In the genomic region with DNA sequence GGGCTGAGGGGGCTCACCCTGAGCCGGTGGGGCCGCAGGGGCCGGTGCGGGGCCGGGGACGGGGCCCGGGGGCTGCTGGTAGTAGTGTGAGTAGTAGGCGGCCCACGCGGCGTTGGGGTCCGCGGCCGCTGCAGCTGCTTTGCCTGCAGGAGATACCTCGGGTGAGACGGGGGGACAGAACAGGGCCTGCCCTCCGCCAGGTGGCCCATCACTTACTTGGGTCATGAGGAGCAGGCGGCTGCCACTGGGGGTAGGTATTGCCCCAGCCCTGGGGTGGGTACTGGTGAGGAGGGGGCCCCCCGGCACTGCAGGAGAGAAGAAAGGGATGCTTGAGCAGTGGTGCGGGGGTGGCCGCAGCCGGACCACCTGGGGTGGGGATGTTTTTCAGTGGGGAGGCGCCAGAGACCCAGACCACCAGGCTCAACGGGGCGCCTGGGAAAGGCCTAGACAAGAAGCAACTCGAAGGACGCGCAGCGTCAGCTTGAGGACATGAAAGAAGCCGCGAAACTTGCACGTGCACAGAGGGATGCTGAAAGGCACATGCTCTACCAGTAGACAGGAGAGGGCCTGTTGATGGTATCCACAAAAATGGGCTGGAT, we compare ENCODE assay signal across 18 cellular contexts. TPM values are rescaled to one million over a fixed set of nuclear protein-coding genes. Genes with fewer than 3 reads are reported as not detected.
A peak's percentile ranks its signal among the peaks of the same experiment; 100 is the strongest.
DNase-seq lines count a peak whose midpoint lies in the region; ATAC-seq, FAIRE-seq and TF ChIP-seq lines count a peak whose summit lies in the region.
"Had no signal": no experiment of that assay in that cellular context is flagged by ENCODE, and none has a peak within 500 bp of the region (broad histone marks: within the 10 kb centered on the region; RNA-seq: fewer than 3 reads in every experiment).

No MANE protein-coding gene starts in this region.

- CTCF ChIA-PET in GM12878 (lab: Yijun Ruan, JAX), result no interaction called here

- H2AFZ ChIP-seq in GM12878 (ENCODE audit: control insufficient read depth, low read depth, low read length), result no peak overlapping the region

- H3K9me3 ChIP-seq in GM12878 (replicated peaks; ENCODE audit: control insufficient read depth, insufficient read depth, low read length), result no peaks in the 10 kb centered on the region
- H3K9me3 ChIP-seq: HAP-1 had no signal

- TF ChIP-seq CTCF in GM12878 (IDR thresholded peaks at IDR 0.05 in 2 of 3, conservative IDR thresholded peaks at IDR 0.05 in 1 of 3; ENCODE audit: control insufficient read depth in 2 of 3, extremely low read depth in 1 of 3, insufficient read depth in 1 of 3, low read depth in 3 of 3, low read length in 3 of 3), result no peak

- TF ChIP-seq POLR2A in GM12878 (IDR thresholded peaks at IDR 0.05; ENCODE audit: low read depth, low read length), result peak; percentile 41; the same call in 1 of the 2 replicates

- no peak for DNase-seq in stimulated activated naive CD8-positive, alpha-beta T cell treated with anti-CD3 and anti-CD28 coated beads, Interleukin-15, amount 100 ng/mL, for 72 hours
- DNase-seq in stimulated activated naive CD8-positive, alpha-beta T cell treated with anti-CD3 and anti-CD28 coated beads, Interleukin-15, Interleukin-2, amounts not matched to agents 100 U/mL and 50 U/mL, for 24 hours, result no peak
- DNase-seq in GM12878 (ENCODE audit: low read depth, low spot score) (no peak), kidney tubule cell (ENCODE audit: low spot score) (no peak), LoVo (ENCODE audit: low spot score) (no peak)
- no peak for DNase-seq in stimulated activated naive B cell treated with anti-CD40 and anti-IgM and Interleukin-4, amounts not matched to agents 10 μg/mL and 1 μg/mL and 100 μg/mL, for 72 hours
- DNase-seq: C1 segment of cervical spinal cord; Calu3; CD4-positive, alpha-beta T cell; DMS79; GOT3; HFFc6; KBM-7 had no signal

- peaks cover 43 to 63% of the 10 kb centered on the region in 2 donors for H3K36me3 Mint-ChIP-seq in stimulated activated naive B cell treated with anti-CD40 and anti-IgM and Interleukin-4, amounts not matched to agents 10 μg/mL and 1 μg/mL and 100 μg/mL, for 72 hours

- no peak overlapping the region for H3K9ac ChIP-seq in GM12878 (ENCODE audit: control insufficient read depth, insufficient read depth, low read length)

- TF ChIP-seq EP300 in GM12878 (IDR thresholded peaks at IDR 0.05; ENCODE audit: borderline replicate concordance in 1 of 2, control insufficient read depth in 1 of 2, low read depth in 2 of 2, low read length in 2 of 2), result no peak

- H3K27me3 ChIP-seq in GM12878 (replicated peaks in 1 of 2; ENCODE audit: control insufficient read depth in 2 of 2, insufficient read depth in 2 of 2, low read length in 1 of 2), result no peaks in the 10 kb centered on the region

- WGBS in GM12878 (ENCODE audit: insufficient coverage, insufficient replicate concordance, low lambda C conversion rate, missing lambda C conversion rate), result 98% methylated on average over 30 of the region's 32 CpGs

- H3K4me1 Mint-ChIP-seq in stimulated activated naive CD8-positive, alpha-beta T cell treated with anti-CD3 and anti-CD28 coated beads, Interleukin-15, amount 100 ng/mL, for 72 hours, result peaks cover 7% of the 10 kb centered on the region
- peaks cover 0 to 5% of the 10 kb centered on the region in 2 donors for H3K4me1 Mint-ChIP-seq in stimulated activated naive B cell treated with anti-CD40 and anti-IgM and Interleukin-4, amounts not matched to agents 10 μg/mL and 1 μg/mL and 100 μg/mL, for 72 hours
- H3K4me1 Mint-ChIP-seq: B cell had no signal

- no peaks in the 10 kb centered on the region for H3K4me1 ChIP-seq in GM12878 (ENCODE audit: control insufficient read depth, insufficient read depth, low read length)
- H3K4me1 ChIP-seq: HAP-1 had no signal

- no peaks in the 10 kb centered on the region for H3K9me3 Mint-ChIP-seq in stimulated activated naive CD8-positive, alpha-beta T cell treated with anti-CD3 and anti-CD28 coated beads, Interleukin-15, amount 100 ng/mL, for 72 hours
- no peaks in the 10 kb centered on the region for H3K9me3 Mint-ChIP-seq in stimulated activated naive B cell treated with anti-CD40 and anti-IgM and Interleukin-4, amounts not matched to agents 10 μg/mL and 1 μg/mL and 100 μg/mL, for 72 hours
- H3K9me3 Mint-ChIP-seq: CD4-positive, alpha-beta T cell; HFFc6 had no signal

- no peak overlapping the region for H3K27ac Mint-ChIP-seq in stimulated activated naive CD8-positive, alpha-beta T cell treated with anti-CD3 and anti-CD28 coated beads, Interleukin-15, amount 100 ng/mL, for 72 hours
- peak overlapping the region; percentile 31 for H3K27ac Mint-ChIP-seq in stimulated activated naive B cell treated with anti-CD40 and anti-IgM and Interleukin-4, amounts not matched to agents 10 μg/mL and 1 μg/mL and 100 μg/mL, for 72 hours
- H3K27ac Mint-ChIP-seq: B cell; CD4-positive, alpha-beta T cell; HFFc6 had no signal

- no peak for TF ChIP-seq RAD21 in GM12878 (IDR thresholded peaks at IDR 0.05; ENCODE audit: insufficient read depth, low read depth, low read length)

- no peak overlapping the region for H3K4me2 ChIP-seq in GM12878 (ENCODE audit: control insufficient read depth, insufficient read depth)

- in situ Hi-C loops in GM12878 (cut with MboI), result no loop called here

- intact Hi-C loops in GM12878 (cut with micrococcal nuclease; ENCODE audit: unreplicated experiment), result no loop called here

- RAD21 ChIA-PET in GM12878 (lab: Charles Lee; ENCODE audit: unreplicated experiment), result no interaction called here

- H3K27me3 Mint-ChIP-seq in stimulated activated naive CD8-positive, alpha-beta T cell treated with anti-CD3 and anti-CD28 coated beads, Interleukin-15, amount 100 ng/mL, for 72 hours, result no peaks in the 10 kb centered on the region
- H3K27me3 Mint-ChIP-seq in stimulated activated naive B cell treated with anti-CD40 and anti-IgM and Interleukin-4, amounts not matched to agents 10 μg/mL and 1 μg/mL and 100 μg/mL, for 72 hours, result no peaks in the 10 kb centered on the region
- H3K27me3 Mint-ChIP-seq: B cell; CD4-positive, alpha-beta T cell had no signal

- H3K27ac ChIP-seq in GM12878 (ENCODE audit: control insufficient read depth, insufficient read depth), result no peak overlapping the region
- H3K27ac ChIP-seq: HL-60 had no signal

- peaks cover 27 to 52% of the 10 kb centered on the region in 2 experiments for H3K36me3 ChIP-seq in GM12878 (ENCODE audit: control insufficient read depth in 2 of 2, insufficient read depth in 2 of 2, low read length in 1 of 2)

- BruUV-seq in GM12878 (replicated peaks; lab: Mats Ljungman, UMichigan), result no TSS peak

- no peak overlapping the region for H3K4me3 Mint-ChIP-seq in stimulated activated naive CD8-positive, alpha-beta T cell treated with anti-CD3 and anti-CD28 coated beads, Interleukin-15, amount 100 ng/mL, for 72 hours
- H3K4me3 Mint-ChIP-seq in stimulated activated naive B cell treated with anti-CD40 and anti-IgM and Interleukin-4, amounts not matched to agents 10 μg/mL and 1 μg/mL and 100 μg/mL, for 72 hours, result no peak overlapping the region
- H3K4me3 Mint-ChIP-seq: B cell; CD4-positive, alpha-beta T cell; HFFc6 had no signal

- H3K79me2 ChIP-seq in GM12878 (ENCODE audit: control insufficient read depth, insufficient read depth, low read length), result peaks cover 11% of the 10 kb centered on the region

- FAIRE-seq in GM12878 (lab: Jason Lieb, UNC), result no peak
- FAIRE-seq: GM12891, GM19239 had no signal

- POLR2A ChIA-PET in GM12878 (lab: Charles Lee), result no interaction called here

- ATAC-seq in stimulated activated naive CD8-positive, alpha-beta T cell treated with anti-CD3 and anti-CD28 coated beads, Interleukin-15, amount 100 ng/mL, for 72 hours, result peak; percentile 26
- no peak for ATAC-seq in stimulated activated naive CD8-positive, alpha-beta T cell treated with anti-CD3 and anti-CD28 coated beads, Interleukin-15, Interleukin-2, amounts not matched to agents 100 U/mL and 50 U/mL, for 24 hours
- ATAC-seq in GM12878, result no peak
- no peak for ATAC-seq in stimulated activated naive B cell treated with anti-CD40 and anti-IgM and Interleukin-4, amounts not matched to agents 10 μg/mL and 1 μg/mL and 100 μg/mL, for 72 hours (replicated peaks)

- no peak overlapping the region for H3K4me3 ChIP-seq in GM12878
- H3K4me3 ChIP-seq: HAP-1 had no signal

- SMC1A ChIA-PET in GM12878 (lab: Charles Lee; ENCODE audit: uncharacterized antibody, unreplicated experiment), result no interaction called here

- peaks cover 8% of the 10 kb centered on the region; the same call in 1 of the 2 replicates for H4K20me1 ChIP-seq in GM12878 (ENCODE audit: control insufficient read depth, insufficient read depth)

RNA-seq across cellular contexts. Expression of a gene that starts 8.9 kb away (rescaled TPM):
- total RNA-seq in GM12878 (2013; cell fraction: nucleolus; rRNA removed), result 69.0 and 80.4 TPM in 2 replicates
- 111 and 121 TPM in 2 replicates for total RNA-seq in GM12878 (2014; rRNA removed)
- total RNA-seq in GM12878 (2014; rRNA removed; fragmentation: Illumina TruSeq; extraction: Trizol), result 71.8 and 79.8 TPM in 2 replicates
- total RNA-seq in GM12878 (2021), result 411 and 440 TPM in 2 replicates
- polyA plus RNA-seq in GM12878 (2011; ENCODE audit: low read depth), result 115 TPM
- 71.1 and 84.3 TPM in 2 replicates for polyA plus RNA-seq in GM12878 (2011; rRNA removed)
- 79.1 and 116 TPM in 2 replicates for polyA plus RNA-seq in GM12878 (2011; cell fraction: cytosol; rRNA removed)
- polyA plus RNA-seq in GM12878 (2011; cell fraction: nucleus; rRNA removed), result 175 and 222 TPM in 2 replicates
- 189 and 262 TPM in 2 replicates for polyA plus RNA-seq in GM12878 (2012)
- 118 and 142 TPM in 2 replicates for polyA plus RNA-seq in GM12878 (2014; fragmentation: Illumina TruSeq; extraction: Trizol)
- polyA plus RNA-seq in GM12878 (2014; fragmentation: Nextera tagmentation; extraction: Ambion mirVana), result 1 to 10 TPM; 4.8 to 6.4 TPM
- polyA plus RNA-seq in GM12878 (2014; rRNA removed), result 229 and 318 TPM in 2 replicates
- 10 to 100 TPM; 38.5 to 40.1 TPM for polyA plus RNA-seq in GM12878 (2016; fragmentation: Nextera tagmentation; extraction: Ambion mirVana)
- 101 and 116 TPM in 2 replicates for polyA minus RNA-seq in GM12878 (2011; rRNA and poly(A)+ RNA removed)
- polyA minus RNA-seq in GM12878 (2011; cell fraction: cytosol; rRNA and poly(A)+ RNA removed), result 104 and 123 TPM in 2 replicates
- 61.7 and 95.5 TPM in 2 replicates for polyA minus RNA-seq in GM12878 (2011; cell fraction: nucleus; rRNA and poly(A)+ RNA removed)

RNA-seq across cellular contexts. Expression of a gene that starts 17.9 kb away (rescaled TPM):
- total RNA-seq in GM12878 (2013; cell fraction: nucleolus; rRNA removed), result 0.37 and 0.75 TPM in 2 replicates
- 0.23 and 0.27 TPM in 2 replicates for total RNA-seq in GM12878 (2014; rRNA removed)
- total RNA-seq in GM12878 (2014; rRNA removed; fragmentation: Illumina TruSeq; extraction: Trizol), result 0.49 and 0.55 TPM in 2 replicates
- total RNA-seq in GM12878 (2021), result 1.0 and 1.2 TPM in 2 replicates
- 0.58 TPM for polyA plus RNA-seq in GM12878 (2011; ENCODE audit: low read depth)
- 0.45 and 0.99 TPM in 2 replicates for polyA plus RNA-seq in GM12878 (2011; rRNA removed)
- 1.3 and 2.2 TPM in 2 replicates for polyA plus RNA-seq in GM12878 (2011; cell fraction: cytosol; rRNA removed)
- 3.5 and 3.9 TPM in 2 replicates for polyA plus RNA-seq in GM12878 (2011; cell fraction: nucleus; rRNA removed)
- polyA plus RNA-seq in GM12878 (2012), result 1.3 and 1.4 TPM in 2 replicates
- polyA plus RNA-seq in GM12878 (2014; fragmentation: Illumina TruSeq; extraction: Trizol), result 0.24 TPM in 1 of 2 replicates, not detected in the other
- polyA plus RNA-seq in GM12878 (2014; fragmentation: Nextera tagmentation; extraction: Ambion mirVana), result not detected
- 0.73 and 1.4 TPM in 2 replicates for polyA plus RNA-seq in GM12878 (2014; rRNA removed)
- under 1 TPM; 0.30 to 0.37 TPM for polyA plus RNA-seq in GM12878 (2016; fragmentation: Nextera tagmentation; extraction: Ambion mirVana)
- polyA minus RNA-seq in GM12878 (2011; rRNA and poly(A)+ RNA removed), result 0.51 and 0.62 TPM in 2 replicates
- not detected in 2 replicates for polyA minus RNA-seq in GM12878 (2011; cell fraction: cytosol; rRNA and poly(A)+ RNA removed)
- 0.38 TPM in 1 of 2 replicates, not detected in the other for polyA minus RNA-seq in GM12878 (2011; cell fraction: nucleus; rRNA and poly(A)+ RNA removed)
- total RNA-seq: HFFc6 had no signal

RNA-seq across cellular contexts. Expression of a gene that starts 22.7 kb away (rescaled TPM):
- 14.1 and 18.4 TPM in 2 replicates for total RNA-seq in GM12878 (2013; cell fraction: nucleolus; rRNA removed)
- total RNA-seq in GM12878 (2014; rRNA removed), result 42.7 and 45.0 TPM in 2 replicates
- 55.4 and 57.3 TPM in 2 replicates for total RNA-seq in GM12878 (2014; rRNA removed; fragmentation: Illumina TruSeq; extraction: Trizol)
- total RNA-seq in GM12878 (2021), result 57.8 and 61.7 TPM in 2 replicates
- polyA plus RNA-seq in GM12878 (2011; ENCODE audit: low read depth), result 32.2 TPM
- 39.6 and 50.4 TPM in 2 replicates for polyA plus RNA-seq in GM12878 (2011; rRNA removed)
- polyA plus RNA-seq in GM12878 (2011; cell fraction: cytosol; rRNA removed), result 65.1 and 90.7 TPM in 2 replicates
- polyA plus RNA-seq in GM12878 (2011; cell fraction: nucleus; rRNA removed), result 34.5 and 62.4 TPM in 2 replicates
- polyA plus RNA-seq in GM12878 (2012), result 59.6 and 77.8 TPM in 2 replicates
- polyA plus RNA-seq in GM12878 (2014; fragmentation: Illumina TruSeq; extraction: Trizol), result 29.6 and 53.1 TPM in 2 replicates
- polyA plus RNA-seq in GM12878 (2014; fragmentation: Nextera tagmentation; extraction: Ambion mirVana), result 1 to 10 TPM; 4.5 to 8.7 TPM
- polyA plus RNA-seq in GM12878 (2014; rRNA removed), result 55.1 and 61.3 TPM in 2 replicates
- 10 to 100 TPM; 39.2 to 46.7 TPM for polyA plus RNA-seq in GM12878 (2016; fragmentation: Nextera tagmentation; extraction: Ambion mirVana)
- 44.7 and 60.2 TPM in 2 replicates for polyA minus RNA-seq in GM12878 (2011; rRNA and poly(A)+ RNA removed)
- polyA minus RNA-seq in GM12878 (2011; cell fraction: cytosol; rRNA and poly(A)+ RNA removed), result 25.7 and 26.8 TPM in 2 replicates
- polyA minus RNA-seq in GM12878 (2011; cell fraction: nucleus; rRNA and poly(A)+ RNA removed), result 8.1 and 13.3 TPM in 2 replicates

RNA-seq across cellular contexts. Expression of a gene that starts 40.0 kb away (rescaled TPM):
- 3.3 and 4.4 TPM in 2 replicates for total RNA-seq in GM12878 (2013; cell fraction: nucleolus; rRNA removed)
- total RNA-seq in GM12878 (2014; rRNA removed) (0.79 and 1.0 TPM in 2 replicates), GM12878 (2014; rRNA removed; fragmentation: Illumina TruSeq; extraction: Trizol) (0.67 and 0.83 TPM in 2 replicates), GM12878 (2021) (1.1 and 1.2 TPM in 2 replicates)
- 0.71 TPM for polyA plus RNA-seq in GM12878 (2011; ENCODE audit: low read depth)
- polyA plus RNA-seq in GM12878 (2011; rRNA removed) (0.50 and 0.84 TPM in 2 replicates), GM12878 (2014; fragmentation: Illumina TruSeq; extraction: Trizol) (0.41 and 0.65 TPM in 2 replicates), GM12878 (2014; fragmentation: Nextera tagmentation; extraction: Ambion mirVana) (under 1 TPM; 0.27 to 0.47 TPM), GM12878 (2014; rRNA removed) (0.58 and 0.81 TPM in 2 replicates), GM12878 (2016; fragmentation: Nextera tagmentation; extraction: Ambion mirVana) (1 to 10 TPM in 1 of 2 experiments, under 1 TPM in 1; 0.57 to 1.2 TPM)
- polyA plus RNA-seq in GM12878 (2011; cell fraction: cytosol; rRNA removed), result 0.93 and 0.95 TPM in 2 replicates
- polyA plus RNA-seq in GM12878 (2011; cell fraction: nucleus; rRNA removed), result 1.2 and 1.7 TPM in 2 replicates
- 0.77 and 0.84 TPM in 2 replicates for polyA plus RNA-seq in GM12878 (2012)
- 1.0 and 1.5 TPM in 2 replicates for polyA minus RNA-seq in GM12878 (2011; rRNA and poly(A)+ RNA removed)
- polyA minus RNA-seq in GM12878 (2011; cell fraction: cytosol; rRNA and poly(A)+ RNA removed), result 0.53 and 1.2 TPM in 2 replicates
- 0.60 and 1.1 TPM in 2 replicates for polyA minus RNA-seq in GM12878 (2011; cell fraction: nucleus; rRNA and poly(A)+ RNA removed)

RNA-seq across cellular contexts. Expression of a gene that starts 43.1 kb away (rescaled TPM):
- total RNA-seq in GM12878 (2013; cell fraction: nucleolus; rRNA removed), result 6.6 and 7.0 TPM in 2 replicates
- 57.7 and 64.9 TPM in 2 replicates for total RNA-seq in GM12878 (2014; rRNA removed)
- total RNA-seq in GM12878 (2014; rRNA removed; fragmentation: Illumina TruSeq; extraction: Trizol), result 11.8 and 15.1 TPM in 2 replicates
- 82.5 and 89.6 TPM in 2 replicates for total RNA-seq in GM12878 (2021)
- polyA plus RNA-seq in GM12878 (2011; ENCODE audit: low read depth), result 11.3 TPM
- polyA plus RNA-seq in GM12878 (2011; rRNA removed), result 10.9 and 22.9 TPM in 2 replicates
- polyA plus RNA-seq in GM12878 (2011; cell fraction: cytosol; rRNA removed), result 54.3 and 71.1 TPM in 2 replicates
- 23.7 and 27.9 TPM in 2 replicates for polyA plus RNA-seq in GM12878 (2011; cell fraction: nucleus; rRNA removed)
- polyA plus RNA-seq in GM12878 (2012), result 60.4 and 60.9 TPM in 2 replicates
- polyA plus RNA-seq in GM12878 (2014; fragmentation: Illumina TruSeq; extraction: Trizol), result 0.98 and 7.0 TPM in 2 replicates
- 1 to 10 TPM in 1 of 2 experiments, under 1 TPM in 1; 0.31 to 5.8 TPM for polyA plus RNA-seq in GM12878 (2014; fragmentation: Nextera tagmentation; extraction: Ambion mirVana)
- 58.7 and 69.6 TPM in 2 replicates for polyA plus RNA-seq in GM12878 (2014; rRNA removed)
- polyA plus RNA-seq in GM12878 (2016; fragmentation: Nextera tagmentation; extraction: Ambion mirVana), result 10 to 100 TPM; 52.3 to 63.6 TPM
- 3.7 and 14.7 TPM in 2 replicates for polyA minus RNA-seq in GM12878 (2011; rRNA and poly(A)+ RNA removed)
- polyA minus RNA-seq in GM12878 (2011; cell fraction: cytosol; rRNA and poly(A)+ RNA removed), result 4.8 and 11.5 TPM in 2 replicates
- polyA minus RNA-seq in GM12878 (2011; cell fraction: nucleus; rRNA and poly(A)+ RNA removed), result 4.0 and 5.6 TPM in 2 replicates
